ENCODE assay signal across 8 cellular contexts in genomic region chr22:46071451-46072029, GRCh38.
DNase-seq lines count a peak whose midpoint lies in the region; ATAC-seq and TF ChIP-seq lines count a peak whose summit lies in the region.

No MANE protein-coding gene starts in this region.

- TF ChIP-seq CTCF in A673 (conservative IDR thresholded peaks at IDR 0.05; ENCODE audit: low read depth, low read length) (no peak), liver (IDR thresholded peaks at IDR 0.05; ENCODE audit: low read depth, low read length, missing input control) (no peak)

- no peaks in the 10 kb centered on the region for H3K9me3 ChIP-seq in A673 (ENCODE audit: low read depth, low read length, poor library complexity, severe bottlenecking)
- H3K9me3 ChIP-seq in liver (ENCODE audit: control insufficient read depth in 4 of 4, low read length in 3 of 4), result no peaks in the 10 kb centered on the region

- intact Hi-C loops in A673 (cut with micrococcal nuclease; ENCODE audit: unreplicated experiment), result no loop called here

- DNase-seq in A673 (ENCODE audit: low spot score) (peak; percentile 97), GM19238 (ENCODE audit: insufficient read length, low spot score) (peak; percentile 49), NCI-H2029 treated with DMSO at 0.1 percent for 48 hours (lab: John Stamatoyannopoulos, UW) (peak; percentile 73), dermis blood vessel endothelial cell (peak; percentile 96)
- DNase-seq in activated CD4-positive, CD25-positive, alpha-beta regulatory T cell treated with anti-CD3 and anti-CD28 coated beads, Interleukin-2, amount 50 U/mL, for 72 hours, result peak; percentile 48
- peak; percentile 55 for DNase-seq in stimulated activated CD4-positive, alpha-beta T cell treated with anti-CD3 and anti-CD28 coated beads, Interleukin-1b, Interleukin-23, amount 100 ng/mL, for 48 hours

- under 1% methylated on average over 98 of the region's 98 CpGs for WGBS in liver

- no peak for ATAC-seq in GM18517 (IDR thresholded peaks at IDR 0.05; ENCODE audit: unreplicated experiment)

- TF ChIP-seq RAD21 in liver (IDR thresholded peaks at IDR 0.05), result no peak

- no peak overlapping the region for H3K9ac ChIP-seq in liver (ENCODE audit: low read depth in 1 of 2, low read length in 2 of 2)

- H3K4me1 ChIP-seq in A673 (ENCODE audit: insufficient read depth, low read length, poor library complexity, severe bottlenecking), result peaks cover 28% of the 10 kb centered on the region
- peaks cover 4 to 51% (median 43%) of the 10 kb centered on the region in 4 donors for H3K4me1 ChIP-seq in liver (ENCODE audit: control insufficient read depth in 4 of 4, insufficient read depth in 4 of 4, low read length in 3 of 4)

- H3K36me3 ChIP-seq in A673 (ENCODE audit: insufficient read depth, low read length, poor library complexity, severe bottlenecking) (peaks cover 34% of the 10 kb centered on the region), liver (ENCODE audit: control insufficient read depth in 4 of 4, insufficient read depth in 3 of 4, low read depth in 1 of 4, low read length in 3 of 4) (no peaks in the 10 kb centered on the region)

- no TSS peak for BruUV-seq in A673 (replicated peaks; lab: Mats Ljungman, UMichigan)

- CTCF ChIA-PET in A673 (lab: Charles Lee), result no interaction called here

- H3K4me3 ChIP-seq in A673 (ENCODE audit: low read depth, low read length, poor library complexity, severe bottlenecking) (peak overlapping the region; percentile 85), liver (ENCODE audit: low read depth in 1 of 3, low read length in 3 of 3) (peak overlapping the region; percentile 59 to 96 (median 65))

- POLR2A ChIA-PET in A673 (lab: Charles Lee; ENCODE audit: low non-redundant PET), result no interaction called here

- H3K27me3 ChIP-seq in A673 (replicated peaks; ENCODE audit: insufficient read depth, low read depth, low read length, poor library complexity) (no peaks in the 10 kb centered on the region), liver (ENCODE audit: control insufficient read depth in 4 of 4, insufficient read depth in 4 of 4, low read length in 3 of 4) (no peaks in the 10 kb centered on the region)

- H3K27ac ChIP-seq in A673 (ENCODE audit: low read depth, low read length, poor library complexity, severe bottlenecking), result peak overlapping the region; percentile 98
- peak overlapping the region; percentile 97 to 98 for H3K27ac ChIP-seq in liver (ENCODE audit: low read depth in 1 of 2, low read length in 2 of 2)

TF ChIP-seq in liver, 16 proteins besides CTCF, POLR2A, EP300 and RAD21:
- TF ChIP-seq EGR1 (IDR thresholded peaks at IDR 0.05; ENCODE audit: low read depth in 2 of 2) (peak in 1 of 2 donors; percentile 13), FOXA1 (IDR thresholded peaks at IDR 0.05) (no peak), GABPA (IDR thresholded peaks at IDR 0.05 in 1 of 2, conservative IDR thresholded peaks at IDR 0.05 in 1 of 2) (no peak), YY1 (IDR thresholded peaks at IDR 0.05) (peak; percentile 14), SP1 (IDR thresholded peaks at IDR 0.05) (no peak)
